ENCODE assay signal across 1 cellular context in genomic region chr17:65198653-65199382, GRCh38.
TF ChIP-seq lines count a peak whose summit lies in the region.

No MANE protein-coding gene starts in this region.

TF ChIP-seq in K562, 482 proteins besides CTCF, POLR2A, EP300 and RAD21 (continued from another document):
- TF ChIP-seq ARID3A (IDR thresholded peaks at IDR 0.05; ENCODE audit: borderline replicate concordance, low read depth, low read length) (peak; percentile 72; the same call in 1 of the 2 replicates), SAFB2 (IDR thresholded peaks at IDR 0.05; ENCODE audit: borderline replicate concordance, low read depth, low read length, severe bottlenecking) (no peak), STAT6 (CRISPR knock-in tag; IDR thresholded peaks at IDR 0.05) (no peak), ZNF830 (CRISPR knock-in tag; IDR thresholded peaks at IDR 0.05) (no peak), CREM (IDR thresholded peaks at IDR 0.05; ENCODE audit: low read depth) (no peak), SMC3 (conservative IDR thresholded peaks at IDR 0.05; ENCODE audit: insufficient read depth, low read depth, low read length) (peak; percentile 75), ZNF586 (CRISPR knock-in tag; conservative IDR thresholded peaks at IDR 0.05) (no peak), FOXA3 (CRISPR knock-in tag; conservative IDR thresholded peaks at IDR 0.05 in 1 of 2, IDR thresholded peaks at IDR 0.05 in 1 of 2) (no peak), CBX1 (IDR thresholded peaks at IDR 0.05; ENCODE audit: low read depth) (no peak), ZBTB9 (CRISPR knock-in tag; IDR thresholded peaks at IDR 0.05) (no peak), XRCC3 (IDR thresholded peaks at IDR 0.05) (no peak)
